16 cellular contexts compared by ENCODE assay signal in the genomic region with DNA sequence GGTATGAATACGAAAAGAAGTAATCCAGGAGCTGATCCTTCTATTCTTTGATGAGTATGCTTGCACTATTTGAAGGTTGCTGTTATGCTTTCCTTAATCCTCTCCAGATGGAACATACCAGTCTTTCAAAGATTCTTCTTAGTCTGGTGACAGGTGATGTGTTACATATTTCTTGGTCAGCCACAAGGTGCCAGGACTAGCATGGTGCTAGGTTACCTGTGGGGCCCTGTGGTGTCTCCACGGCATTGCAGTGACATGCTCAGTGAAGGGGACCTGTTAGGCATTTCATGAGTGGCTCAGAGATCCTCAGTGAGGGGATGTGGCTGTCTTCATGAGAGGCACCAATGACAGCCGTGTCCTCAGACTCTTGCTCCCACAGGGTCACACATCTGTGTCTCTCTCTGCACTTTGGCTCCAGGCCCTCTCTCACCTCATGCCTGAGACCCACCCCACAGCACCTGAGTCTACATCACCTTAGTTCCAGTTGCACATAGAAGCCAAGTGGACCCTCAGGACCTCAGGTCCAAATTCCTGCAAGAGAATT. TPM values are rescaled to one million over a fixed set of nuclear protein-coding genes. Genes with fewer than 3 reads are reported as not detected.
DNase-seq lines count a peak whose midpoint lies in the region; ATAC-seq, FAIRE-seq and TF ChIP-seq lines count a peak whose summit lies in the region.
"Had no signal": no experiment of that assay in that cellular context is flagged by ENCODE, and none has a peak within 500 bp of the region (broad histone marks: within the 10 kb centered on the region; RNA-seq: fewer than 3 reads in every experiment).

No MANE protein-coding gene starts in this region.

- no peak for TF ChIP-seq CTCF in osteocyte (IDR thresholded peaks at IDR 0.05)

- no peak for TF ChIP-seq EP300 in Ishikawa (IDR thresholded peaks at IDR 0.05; ENCODE audit: borderline replicate concordance)

- H3K4me3 Mint-ChIP-seq in immature natural killer cell (peak overlapping the region; percentile 53 to 79 (median 76)), osteocyte (ENCODE audit: unreplicated experiment) (no peak overlapping the region)
- H3K4me3 Mint-ChIP-seq: CD4-positive, alpha-beta memory T cell had no signal

- peak; percentile 11; the same call in 1 of the 2 replicates for TF ChIP-seq RAD21 in Ishikawa (IDR thresholded peaks at IDR 0.05; ENCODE audit: low read depth)

- H3K9me3 Mint-ChIP-seq in immature natural killer cell (no peaks in the 10 kb centered on the region), osteocyte (ENCODE audit: unreplicated experiment) (no peaks in the 10 kb centered on the region)
- H3K9me3 Mint-ChIP-seq: CD4-positive, alpha-beta memory T cell; IgD-negative memory B cell had no signal

- H3K27ac Mint-ChIP-seq in immature natural killer cell (peak overlapping the region in 3 of 6 donors; percentile 32 to 62 (median 53)), osteocyte (ENCODE audit: unreplicated experiment) (no peak overlapping the region)
- H3K27ac Mint-ChIP-seq: CD4-positive, alpha-beta memory T cell had no signal

- DNase-seq in GM12891 (ENCODE audit: insufficient read length, low spot score) = no peak
- no peak for DNase-seq in immature natural killer cell
- DNase-seq in osteocyte (ENCODE audit: extremely low spot score, unreplicated experiment) = peak; percentile 40
- no peak for DNase-seq in 8988T
- no peak for DNase-seq in dermis blood vessel endothelial cell
- DNase-seq: BE2C; CD4-positive, alpha-beta memory T cell; GF-D8; NCI-H1436 treated with DMSO at 0.1 percent for 48 hours; NCI-H446 treated with DMSO at 0.1 percent for 48 hours; SIG-M5 had no signal

- TF ChIP-seq POLR2A in GM12891 (IDR thresholded peaks at IDR 0.05; ENCODE audit: low read depth, low read length) = no peak

- H3K36me3 Mint-ChIP-seq in immature natural killer cell (no peaks in the 10 kb centered on the region), osteocyte (ENCODE audit: unreplicated experiment) (no peaks in the 10 kb centered on the region)
- H3K36me3 Mint-ChIP-seq: CD4-positive, alpha-beta memory T cell; IgD-negative memory B cell had no signal

- peak; percentile 68 for FAIRE-seq in GM12891 (lab: Jason Lieb, UNC)
- FAIRE-seq: D721Med, H54 had no signal

- peaks cover 0 to 11% (median 2%) of the 10 kb centered on the region in 3 donors for H3K27me3 Mint-ChIP-seq in immature natural killer cell (ENCODE audit: low read depth in 3 of 3)
- H3K27me3 Mint-ChIP-seq in osteocyte (ENCODE audit: unreplicated experiment) = no peaks in the 10 kb centered on the region
- H3K27me3 Mint-ChIP-seq: IgD-negative memory B cell had no signal

- H3K4me1 Mint-ChIP-seq in immature natural killer cell = peaks cover 25 to 28% of the 10 kb centered on the region in 2 donors
- peaks cover 11% of the 10 kb centered on the region for H3K4me1 Mint-ChIP-seq in osteocyte (ENCODE audit: unreplicated experiment)
- H3K4me1 Mint-ChIP-seq: CD4-positive, alpha-beta memory T cell had no signal

- ATAC-seq in HG02678 (IDR thresholded peaks at IDR 0.05; ENCODE audit: unreplicated experiment) = no peak

TF ChIP-seq in GM12891, 5 proteins besides CTCF, POLR2A, EP300 and RAD21:
- TF ChIP-seq POU2F2 (IDR thresholded peaks at IDR 0.05; ENCODE audit: low read depth, low read length) = no peak
- no peak for TF ChIP-seq POLR2AphosphoS5 (IDR thresholded peaks at IDR 0.05; ENCODE audit: low read depth, low read length)
- no peak for TF ChIP-seq PAX5 (IDR thresholded peaks at IDR 0.05; ENCODE audit: insufficient read depth, low read length, severe bottlenecking)
- no peak for TF ChIP-seq SPI1 (IDR thresholded peaks at IDR 0.05; ENCODE audit: low read depth, low read length)
- no peak for TF ChIP-seq TAF1 (IDR thresholded peaks at IDR 0.05; ENCODE audit: low read depth, low read length)

TF ChIP-seq in Ishikawa, 13 proteins besides CTCF, POLR2A, EP300 and RAD21:
- TF ChIP-seq, protein P1, sequence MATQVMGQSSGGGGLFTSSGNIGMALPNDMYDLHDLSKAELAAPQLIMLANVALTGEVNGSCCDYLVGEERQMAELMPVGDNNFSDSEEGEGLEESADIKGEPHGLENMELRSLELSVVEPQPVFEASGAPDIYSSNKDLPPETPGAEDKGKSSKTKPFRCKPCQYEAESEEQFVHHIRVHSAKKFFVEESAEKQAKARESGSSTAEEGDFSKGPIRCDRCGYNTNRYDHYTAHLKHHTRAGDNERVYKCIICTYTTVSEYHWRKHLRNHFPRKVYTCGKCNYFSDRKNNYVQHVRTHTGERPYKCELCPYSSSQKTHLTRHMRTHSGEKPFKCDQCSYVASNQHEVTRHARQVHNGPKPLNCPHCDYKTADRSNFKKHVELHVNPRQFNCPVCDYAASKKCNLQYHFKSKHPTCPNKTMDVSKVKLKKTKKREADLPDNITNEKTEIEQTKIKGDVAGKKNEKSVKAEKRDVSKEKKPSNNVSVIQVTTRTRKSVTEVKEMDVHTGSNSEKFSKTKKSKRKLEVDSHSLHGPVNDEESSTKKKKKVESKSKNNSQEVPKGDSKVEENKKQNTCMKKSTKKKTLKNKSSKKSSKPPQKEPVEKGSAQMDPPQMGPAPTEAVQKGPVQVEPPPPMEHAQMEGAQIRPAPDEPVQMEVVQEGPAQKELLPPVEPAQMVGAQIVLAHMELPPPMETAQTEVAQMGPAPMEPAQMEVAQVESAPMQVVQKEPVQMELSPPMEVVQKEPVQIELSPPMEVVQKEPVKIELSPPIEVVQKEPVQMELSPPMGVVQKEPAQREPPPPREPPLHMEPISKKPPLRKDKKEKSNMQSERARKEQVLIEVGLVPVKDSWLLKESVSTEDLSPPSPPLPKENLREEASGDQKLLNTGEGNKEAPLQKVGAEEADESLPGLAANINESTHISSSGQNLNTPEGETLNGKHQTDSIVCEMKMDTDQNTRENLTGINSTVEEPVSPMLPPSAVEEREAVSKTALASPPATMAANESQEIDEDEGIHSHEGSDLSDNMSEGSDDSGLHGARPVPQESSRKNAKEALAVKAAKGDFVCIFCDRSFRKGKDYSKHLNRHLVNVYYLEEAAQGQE (IDR thresholded peaks at IDR 0.05; ENCODE audit: low read depth) = no peak
- TF ChIP-seq, protein P2, sequence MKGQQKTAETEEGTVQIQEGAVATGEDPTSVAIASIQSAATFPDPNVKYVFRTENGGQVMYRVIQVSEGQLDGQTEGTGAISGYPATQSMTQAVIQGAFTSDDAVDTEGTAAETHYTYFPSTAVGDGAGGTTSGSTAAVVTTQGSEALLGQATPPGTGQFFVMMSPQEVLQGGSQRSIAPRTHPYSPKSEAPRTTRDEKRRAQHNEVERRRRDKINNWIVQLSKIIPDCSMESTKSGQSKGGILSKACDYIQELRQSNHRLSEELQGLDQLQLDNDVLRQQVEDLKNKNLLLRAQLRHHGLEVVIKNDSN (IDR thresholded peaks at IDR 0.05) = no peak
- TF ChIP-seq NFIC (IDR thresholded peaks at IDR 0.05) (no peak), CREB1 (IDR thresholded peaks at IDR 0.05; ENCODE audit: low read depth) (no peak), ZBTB7A (IDR thresholded peaks at IDR 0.05; ENCODE audit: low read depth) (no peak), YY1 (IDR thresholded peaks at IDR 0.05; ENCODE audit: low read depth) (no peak), TCF12 (IDR thresholded peaks at IDR 0.05; ENCODE audit: low read depth) (no peak), CEBPB (IDR thresholded peaks at IDR 0.05) (no peak), TAF1 (IDR thresholded peaks at IDR 0.05; ENCODE audit: low read depth) (no peak), FOXM1 (IDR thresholded peaks at IDR 0.05; ENCODE audit: borderline replicate concordance, low read depth) (no peak), TEAD4 (IDR thresholded peaks at IDR 0.05) (no peak), EGR1 (IDR thresholded peaks at IDR 0.05) (no peak)
- TF ChIP-seq, protein P3, sequence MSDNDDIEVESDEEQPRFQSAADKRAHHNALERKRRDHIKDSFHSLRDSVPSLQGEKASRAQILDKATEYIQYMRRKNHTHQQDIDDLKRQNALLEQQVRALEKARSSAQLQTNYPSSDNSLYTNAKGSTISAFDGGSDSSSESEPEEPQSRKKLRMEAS (IDR thresholded peaks at IDR 0.05) = no peak

RNA-seq across cellular contexts. Expression of a gene that starts 13.1 kb away (rescaled TPM):
- polyA plus RNA-seq in GM12891 (2012; ENCODE audit: low read depth, missing spikeins) = 10.6 TPM
- polyA plus RNA-seq in immature natural killer cell = 10 to 100 TPM in 2 of 3 donors, 1 to 10 TPM in 1; 5.3 to 28.0 (median 19.3) TPM
- total RNA-seq in osteocyte (90.8 and 97.2 TPM in 2 replicates), dermis blood vessel endothelial cell (27.2 and 44.3 TPM in 2 replicates)
